Comparison of ENCODE assay signal across 9 cellular contexts in genomic region chr12:10717410-10717809, GRCh38. TPM values are rescaled to one million over a fixed set of nuclear protein-coding genes. Genes with fewer than 3 reads are reported as not detected.
A peak's percentile ranks its signal among the peaks of the same experiment; 100 is the strongest.
DNase-seq lines count a peak whose midpoint lies in the region; ATAC-seq, FAIRE-seq and TF ChIP-seq lines count a peak whose summit lies in the region.
"Had no signal": no experiment of that assay in that cellular context is flagged by ENCODE, and none has a peak within 500 bp of the region (broad histone marks: within the 10 kb centered on the region; RNA-seq: fewer than 3 reads in every experiment).

No MANE protein-coding gene starts in this region.

- 51% methylated on average over 2 of the region's 2 CpGs for WGBS in HUES64
- 48% methylated on average over 2 of the region's 2 CpGs for WGBS in GM12878 (ENCODE audit: insufficient coverage, insufficient replicate concordance, low lambda C conversion rate, missing lambda C conversion rate)

- no peaks in the 10 kb centered on the region for H4K20me1 ChIP-seq in GM12878 (ENCODE audit: control insufficient read depth, insufficient read depth)

- TF ChIP-seq CTCF in GM12878 (IDR thresholded peaks at IDR 0.05 in 2 of 3, conservative IDR thresholded peaks at IDR 0.05 in 1 of 3; ENCODE audit: control insufficient read depth in 2 of 3, extremely low read depth in 1 of 3, insufficient read depth in 1 of 3, low read depth in 3 of 3, low read length in 3 of 3) = no peak
- TF ChIP-seq CTCF in GM10266 (IDR thresholded peaks at IDR 0.05; ENCODE audit: control insufficient read depth, insufficient read depth, low read depth, missing control alignments) = no peak

- POLR2A ChIA-PET in GM12878 (lab: Charles Lee) = interaction anchor here (2.0 kb wide), 1 partner anchor 33 kb away, joined by 7 read pairs; no protein-coding TSS in a partner anchor

- ATAC-seq in GM12878 (no peak), GM21619 (IDR thresholded peaks at IDR 0.05; ENCODE audit: unreplicated experiment) (no peak)
- no peak for ATAC-seq in activated T-helper 17 cell treated with anti-CD3 and anti-CD28 coated beads, Interleukin-2, amount 50 U/mL, for 72 hours (replicated peaks)

- H3K9me3 Mint-ChIP-seq in activated T-helper 17 cell treated with anti-CD3 and anti-CD28 coated beads, Interleukin-2, amount 50 U/mL, for 72 hours = no peaks in the 10 kb centered on the region

- H3K9ac ChIP-seq in HUES64 (ENCODE audit: low read depth, low read length) (no peak overlapping the region; the same call in 1 of the 2 replicates), GM12878 (ENCODE audit: control insufficient read depth, insufficient read depth, low read length) (no peak overlapping the region), subcutaneous abdominal adipose tissue (ENCODE audit: low read length in 5 of 5) (peak overlapping the region in 1 of 5 donors; percentile 40)

- no peak for FAIRE-seq in GM12878 (lab: Jason Lieb, UNC)

- H3K4me3 Mint-ChIP-seq in activated T-helper 17 cell treated with anti-CD3 and anti-CD28 coated beads, Interleukin-2, amount 50 U/mL, for 72 hours = no peak overlapping the region

- intact Hi-C loops in GM12878 (cut with micrococcal nuclease; ENCODE audit: unreplicated experiment) = no loop called here

- peaks cover 53% of the 10 kb centered on the region for H3K36me3 ChIP-seq in HUES64 (ENCODE audit: insufficient read depth, low read length)
- peaks cover 0 to 21% of the 10 kb centered on the region in 2 experiments; a peak in 3 of 4 replicates for H3K36me3 ChIP-seq in GM12878 (ENCODE audit: control insufficient read depth in 2 of 2, insufficient read depth in 2 of 2, low read length in 1 of 2)
- peaks cover 27 to 37% (median 31%) of the 10 kb centered on the region in 5 donors for H3K36me3 ChIP-seq in subcutaneous abdominal adipose tissue (ENCODE audit: control insufficient read depth in 5 of 5, insufficient read depth in 5 of 5, low read length in 5 of 5)

- no peak for TF ChIP-seq EP300 in GM12878 (IDR thresholded peaks at IDR 0.05; ENCODE audit: borderline replicate concordance in 1 of 2, control insufficient read depth in 1 of 2, low read depth in 2 of 2, low read length in 2 of 2)

- TF ChIP-seq RAD21 in GM12878 (IDR thresholded peaks at IDR 0.05; ENCODE audit: insufficient read depth, low read depth, low read length) = no peak

- H3K4me3 ChIP-seq in HUES64 (ENCODE audit: low read length) (no peak overlapping the region; the same call in 1 of the 2 replicates), GM12878 (no peak overlapping the region), subcutaneous abdominal adipose tissue (ENCODE audit: low read depth in 1 of 5, low read length in 5 of 5) (peak overlapping the region in 2 of 5 donors; percentile 0 to 45)

- BruUV-seq in GM12878 (replicated peaks; lab: Mats Ljungman, UMichigan) = no TSS peak

- H3K4me1 Mint-ChIP-seq in activated T-helper 17 cell treated with anti-CD3 and anti-CD28 coated beads, Interleukin-2, amount 50 U/mL, for 72 hours = peaks cover 16% of the 10 kb centered on the region

- in situ Hi-C loops in GM12878 (cut with MboI) = no loop called here

- peaks cover 38% of the 10 kb centered on the region for H3K27me3 Mint-ChIP-seq in activated T-helper 17 cell treated with anti-CD3 and anti-CD28 coated beads, Interleukin-2, amount 50 U/mL, for 72 hours
- H3K27me3 Mint-ChIP-seq: activated naive CD8-positive, alpha-beta T cell had no signal

- H3K4me1 ChIP-seq in HUES64 (ENCODE audit: insufficient read depth, low read length) = peaks cover 52% of the 10 kb centered on the region
- H3K4me1 ChIP-seq in GM12878 (ENCODE audit: control insufficient read depth, insufficient read depth, low read length) = no peaks in the 10 kb centered on the region
- H3K4me1 ChIP-seq in subcutaneous abdominal adipose tissue (ENCODE audit: control insufficient read depth in 5 of 5, insufficient read depth in 5 of 5, low read length in 5 of 5) = peaks cover 7 to 55% (median 47%) of the 10 kb centered on the region in 5 donors

- H3K79me2 ChIP-seq in GM12878 (ENCODE audit: control insufficient read depth, insufficient read depth, low read length) = peaks cover 54% of the 10 kb centered on the region

- RAD21 ChIA-PET in GM12878 (lab: Charles Lee; ENCODE audit: unreplicated experiment) = no interaction called here

- DNase-seq in GM12878 (ENCODE audit: low read depth, low spot score) = no peak
- peak; percentile 20 for DNase-seq in kidney tubule cell (ENCODE audit: low spot score)
- no peak for DNase-seq in NCI-H226
- no peak for DNase-seq in GM10266 (ENCODE audit: extremely low spot score)

- no peak for TF ChIP-seq POLR2A in GM12878 (IDR thresholded peaks at IDR 0.05; ENCODE audit: low read depth, low read length)

- CTCF ChIA-PET in GM12878 (lab: Yijun Ruan, JAX) = interaction anchor here (1.2 to 2.7 kb wide), 3 partner anchors 10 to 32 kb away, joined by 3 to 29 read pairs (median 6); no protein-coding TSS in a partner anchor

- H3K27ac Mint-ChIP-seq in activated T-helper 17 cell treated with anti-CD3 and anti-CD28 coated beads, Interleukin-2, amount 50 U/mL, for 72 hours = no peak overlapping the region
- H3K27ac Mint-ChIP-seq: activated naive CD8-positive, alpha-beta T cell had no signal

- H3K27me3 ChIP-seq in HUES64 (ENCODE audit: insufficient read depth, low read length) (no peaks in the 10 kb centered on the region), GM12878 (replicated peaks in 1 of 2; ENCODE audit: control insufficient read depth in 2 of 2, insufficient read depth in 2 of 2, low read length in 1 of 2) (no peaks in the 10 kb centered on the region), subcutaneous abdominal adipose tissue (ENCODE audit: control insufficient read depth in 5 of 5, insufficient read depth in 4 of 5, low read length in 5 of 5) (peaks cover 0 to 4% (median 0%) of the 10 kb centered on the region in 5 donors)

- H3K4me2 ChIP-seq in GM12878 (ENCODE audit: control insufficient read depth, insufficient read depth) = peak overlapping the region; percentile 62

- H2AFZ ChIP-seq in GM12878 (ENCODE audit: control insufficient read depth, low read depth, low read length) = no peak overlapping the region

- peak overlapping the region; percentile 4; the same call in 1 of the 2 replicates for H3K27ac ChIP-seq in HUES64 (ENCODE audit: low read depth, low read length)
- H3K27ac ChIP-seq in GM12878 (ENCODE audit: control insufficient read depth, insufficient read depth) = peak overlapping the region; percentile 35; the same call in 1 of the 2 replicates
- peak overlapping the region; percentile 61 for H3K27ac ChIP-seq in subcutaneous abdominal adipose tissue (ENCODE audit: low read depth, low read length)

- H3K9me3 ChIP-seq in HUES64 (ENCODE audit: insufficient read depth, low read depth, low read length) = no peaks in the 10 kb centered on the region
- H3K9me3 ChIP-seq in GM12878 (replicated peaks; ENCODE audit: control insufficient read depth, insufficient read depth, low read length) = no peaks in the 10 kb centered on the region
- peaks cover 0 to 2% (median 0%) of the 10 kb centered on the region in 5 donors for H3K9me3 ChIP-seq in subcutaneous abdominal adipose tissue (ENCODE audit: control insufficient read depth in 5 of 5, low read length in 5 of 5)

- peaks cover 48% of the 10 kb centered on the region for H3K36me3 Mint-ChIP-seq in activated T-helper 17 cell treated with anti-CD3 and anti-CD28 coated beads, Interleukin-2, amount 50 U/mL, for 72 hours (ENCODE audit: low read depth)

- SMC1A ChIA-PET in GM12878 (lab: Charles Lee; ENCODE audit: uncharacterized antibody, unreplicated experiment) = interaction anchor here (1.0 to 4.8 kb wide), 3 partner anchors 17 to 32 kb away, joined by 3 to 35 read pairs (median 12); no protein-coding TSS in a partner anchor

RNA-seq across cellular contexts. Expression of gene YBX3, which starts 5.7 kb away (rescaled TPM):
- 201 TPM for polyA plus RNA-seq in HUES64 (2013, experiment 1 of 2)
- 220 TPM for polyA plus RNA-seq in HUES64 (2013, experiment 2 of 2)
- 110 and 114 TPM in 2 replicates for total RNA-seq in GM12878 (2013; cell fraction: nucleolus; rRNA removed)
- total RNA-seq in GM12878 (2014; rRNA removed) (71.7 and 83.5 TPM in 2 replicates), GM12878 (2014; rRNA removed; fragmentation: Illumina TruSeq; extraction: Trizol) (110 TPM in 2 replicates), GM12878 (2021) (221 and 234 TPM in 2 replicates)
- polyA plus RNA-seq in GM12878 (2011; ENCODE audit: low read depth) = 46.5 TPM
- polyA plus RNA-seq in GM12878 (2011; rRNA removed) (97.2 and 98.6 TPM in 2 replicates), GM12878 (2014; fragmentation: Illumina TruSeq; extraction: Trizol) (162 and 211 TPM in 2 replicates), GM12878 (2014; fragmentation: Nextera tagmentation; extraction: Ambion mirVana) (100 to 1,000 TPM in 1 of 2 experiments, 10 to 100 TPM in 1; 49.1 to 113 TPM), GM12878 (2014; rRNA removed) (116 and 123 TPM in 2 replicates), GM12878 (2016; fragmentation: Nextera tagmentation; extraction: Ambion mirVana) (100 to 1,000 TPM in 1 of 2 experiments, 10 to 100 TPM in 1; 25.9 to 169 TPM)
- polyA plus RNA-seq in GM12878 (2011; cell fraction: cytosol; rRNA removed) = 115 and 130 TPM in 2 replicates
- 180 and 225 TPM in 2 replicates for polyA plus RNA-seq in GM12878 (2011; cell fraction: nucleus; rRNA removed)
- polyA plus RNA-seq in GM12878 (2012) = 88.0 and 148 TPM in 2 replicates
- polyA minus RNA-seq in GM12878 (2011; rRNA and poly(A)+ RNA removed) = 59.5 and 81.5 TPM in 2 replicates
- 34.6 and 35.9 TPM in 2 replicates for polyA minus RNA-seq in GM12878 (2011; cell fraction: cytosol; rRNA and poly(A)+ RNA removed)
- polyA minus RNA-seq in GM12878 (2011; cell fraction: nucleus; rRNA and poly(A)+ RNA removed) = 102 and 136 TPM in 2 replicates
- total RNA-seq in activated T-helper 17 cell treated with anti-CD3 and anti-CD28 coated beads, Interleukin-2, amount 50 U/mL, for 72 hours = 10 to 100 TPM; 23.7 to 81.0 TPM

RNA-seq across cellular contexts. Expression of gene STYK1, which starts 43.6 kb away (rescaled TPM):
- polyA plus RNA-seq in HUES64 (2013, experiment 1 of 2) = 0.95 TPM
- polyA plus RNA-seq in HUES64 (2013, experiment 2 of 2) = 0.44 TPM
- total RNA-seq in GM12878 (2013; cell fraction: nucleolus; rRNA removed) = not detected in 2 replicates
- total RNA-seq in GM12878 (2014; rRNA removed) (0.71 and 0.73 TPM in 2 replicates), GM12878 (2014; rRNA removed; fragmentation: Illumina TruSeq; extraction: Trizol) (0.97 and 1.1 TPM in 2 replicates), GM12878 (2021) (0.48 and 1.0 TPM in 2 replicates)
- 0.08 TPM for polyA plus RNA-seq in GM12878 (2011; ENCODE audit: low read depth)
- polyA plus RNA-seq in GM12878 (2011; rRNA removed) (not detected in 2 replicates), GM12878 (2014; fragmentation: Illumina TruSeq; extraction: Trizol) (1.2 TPM in 2 replicates), GM12878 (2014; fragmentation: Nextera tagmentation; extraction: Ambion mirVana) (under 1 TPM; 0.73 to 0.87 TPM), GM12878 (2014; rRNA removed) (0.78 and 0.84 TPM in 2 replicates), GM12878 (2016; fragmentation: Nextera tagmentation; extraction: Ambion mirVana) (under 1 TPM; 0.62 to 0.82 TPM)
- polyA plus RNA-seq in GM12878 (2011; cell fraction: cytosol; rRNA removed) = not detected in 2 replicates
- not detected in 2 replicates for polyA plus RNA-seq in GM12878 (2011; cell fraction: nucleus; rRNA removed)
- 0.12 and 0.94 TPM in 2 replicates for polyA plus RNA-seq in GM12878 (2012)
- not detected in 2 replicates for polyA minus RNA-seq in GM12878 (2011; rRNA and poly(A)+ RNA removed)
- polyA minus RNA-seq in GM12878 (2011; cell fraction: cytosol; rRNA and poly(A)+ RNA removed) = not detected in 2 replicates
- not detected in 2 replicates for polyA minus RNA-seq in GM12878 (2011; cell fraction: nucleus; rRNA and poly(A)+ RNA removed)
- under 1 TPM in 1 of 2 donors, not detected in 1; 0.17 TPM for total RNA-seq in activated T-helper 17 cell treated with anti-CD3 and anti-CD28 coated beads, Interleukin-2, amount 50 U/mL, for 72 hours

Comparison
In these comparisons a context has a peak if more than half of its experiments do, and no peak if none do; other contexts are left out.
1. H3K27ac ChIP-seq: peak in every context shown above with its lines; median percentile 61 in subcutaneous abdominal adipose tissue; 35 in GM12878; 4 in HUES64.